ENCODE assay signal across 8 cellular contexts in the genomic region with DNA sequence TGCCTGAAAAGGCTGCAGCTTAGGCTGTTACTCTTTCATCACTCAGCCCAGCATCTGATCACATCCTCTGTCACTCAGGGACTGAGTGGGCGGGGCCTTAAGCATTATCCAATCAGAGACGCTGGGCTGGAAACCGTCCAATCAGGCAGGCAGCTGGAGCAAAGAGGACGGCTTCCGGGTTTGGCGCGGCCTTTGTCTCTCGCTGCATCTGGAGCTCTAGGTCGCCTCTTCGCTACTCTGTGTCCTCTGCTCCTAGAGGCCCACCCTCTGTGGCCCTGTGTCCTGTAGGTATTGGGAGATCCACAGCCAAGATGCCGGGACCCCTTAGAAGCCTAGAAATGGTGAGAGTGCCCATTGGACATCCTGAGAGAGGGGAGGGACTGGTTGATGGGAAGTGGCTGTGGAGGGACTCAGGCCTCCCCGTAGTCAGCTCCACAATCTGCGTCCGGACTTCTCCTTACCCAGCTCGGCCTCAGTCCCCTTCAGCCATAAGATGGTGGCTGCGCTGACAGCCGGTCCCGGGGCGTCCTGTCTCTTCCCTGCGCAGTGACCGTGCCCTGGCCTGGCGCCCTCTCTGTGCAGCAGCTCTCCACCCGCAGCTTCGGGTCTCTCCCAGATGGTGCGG. TPM values are rescaled to one million over a fixed set of nuclear protein-coding genes. Genes with fewer than 3 reads are reported as not detected.
A peak's percentile ranks its signal among the peaks of the same experiment; 100 is the strongest.
DNase-seq lines count a peak whose midpoint lies in the region; ATAC-seq and TF ChIP-seq lines count a peak whose summit lies in the region.

A gene (plus strand): TSS at position 195 of the 625 bp plus-strand sequence. CDS start 117 bp downstream, at position 312.

- WGBS in psoas muscle, 3 donors, result 0 to 1% (median 0%) methylated on average over 24 to 25 of the region's 25 CpGs

- peak within 1 kb of the TSS; percentile 25 for H3K4me3 ChIP-seq in A673 (ENCODE audit: low read depth, low read length, poor library complexity, severe bottlenecking)
- peak within 1 kb of the TSS; percentile 57 to 71 for H3K4me3 ChIP-seq in ascending aorta
- H3K4me3 ChIP-seq in psoas muscle, result peak within 1 kb of the TSS; percentile 64

- H3K36me3 ChIP-seq in A673 (ENCODE audit: insufficient read depth, low read length, poor library complexity, severe bottlenecking) (no peaks in the 10 kb centered on the region), ascending aorta (peaks cover 10 to 11% of the 10 kb centered on the region in 2 donors), psoas muscle (ENCODE audit: insufficient read depth in 1 of 2, low read depth in 1 of 2) (no peaks in the 10 kb centered on the region)

- no peaks in the 10 kb centered on the region for H3K27me3 Mint-ChIP-seq in T-cell

- ATAC-seq in HG03469 (IDR thresholded peaks at IDR 0.05; ENCODE audit: unreplicated experiment) (peak; percentile 74), T-cell (replicated peaks in 1 of 4) (peak; percentile 97 to 99 (median 99)), psoas muscle (peak; percentile 54 to 92 (median 80))

- no peaks in the 10 kb centered on the region for H3K4me1 ChIP-seq in A673 (ENCODE audit: insufficient read depth, low read length, poor library complexity, severe bottlenecking)
- no peaks in the 10 kb centered on the region for H3K4me1 ChIP-seq in ascending aorta
- no peaks in the 10 kb centered on the region for H3K4me1 ChIP-seq in psoas muscle

- H3K9me3 Mint-ChIP-seq in T-cell, result peaks cover 2 to 11% (median 9%) of the 10 kb centered on the region in 3 donors

- H3K4me3 Mint-ChIP-seq in T-cell, result peak within 1 kb of the TSS; percentile 91 to 96 (median 96)

- H3K27ac ChIP-seq in A673 (ENCODE audit: low read depth, low read length, poor library complexity, severe bottlenecking) (no peak within 1 kb of the TSS), ascending aorta (peak within 1 kb of the TSS; percentile 67 to 72), psoas muscle (peak within 1 kb of the TSS; percentile 38)

- no peaks in the 10 kb centered on the region for H3K27me3 ChIP-seq in A673 (replicated peaks; ENCODE audit: insufficient read depth, low read depth, low read length, poor library complexity)
- no peaks in the 10 kb centered on the region for H3K27me3 ChIP-seq in ascending aorta
- no peaks in the 10 kb centered on the region for H3K27me3 ChIP-seq in psoas muscle (ENCODE audit: insufficient read depth in 3 of 3, low read length in 2 of 3)

- peaks cover 30% of the 10 kb centered on the region for H3K36me3 Mint-ChIP-seq in T-cell

- peaks cover 34 to 54% (median 45%) of the 10 kb centered on the region in 3 donors for H3K4me1 Mint-ChIP-seq in T-cell

- POLR2A ChIA-PET in A673 (lab: Charles Lee; ENCODE audit: low non-redundant PET) (no interaction called here), T-cell (lab: Charles Lee) (interaction anchor here (0.6 to 1.2 kb wide), 6 partner anchors 8 to 1222 kb away, joined by 3 to 6 read pairs (median 4); a partner anchor contains a TSS)

- CTCF ChIA-PET in A673 (lab: Charles Lee) (no interaction called here), T-cell (lab: Charles Lee) (interaction anchor here in 1 of 2 donors (1.1 kb wide), 1 partner anchor 70 kb away, joined by 5 read pairs; no protein-coding TSS in a partner anchor)

- DNase-seq in A673 (ENCODE audit: low spot score) (peak; percentile 49), T-cell (peak; percentile 81 to 97 (median 91)), ascending aorta (ENCODE audit: low spot score in 2 of 2) (peak; percentile 92 to 98), hepatic stellate cell (ENCODE audit: low spot score) (peak; percentile 91), psoas muscle (peak; percentile 94 to 95), ureter (ENCODE audit: low spot score) (peak; percentile 98)

- intact Hi-C loops in A673 (cut with micrococcal nuclease; ENCODE audit: unreplicated experiment) (no loop called here), ascending aorta (cut with DNase I) (loop anchor here (1.0 to 10.0 kb wide), 8 partner anchors 90 to 975 kb away; a partner anchor contains a TSS), psoas muscle (cut with DNase I) (no loop called here)

- peak; percentile 64 for TF ChIP-seq POLR2A in GM19099 (IDR thresholded peaks at IDR 0.05; ENCODE audit: extremely low read depth, insufficient read length, low read depth)

- peak within 1 kb of the TSS; percentile 84 to 92 for H3K27ac Mint-ChIP-seq in T-cell

- TF ChIP-seq CTCF in A673 (conservative IDR thresholded peaks at IDR 0.05; ENCODE audit: low read depth, low read length) (no peak), ascending aorta (IDR thresholded peaks at IDR 0.05) (no peak), psoas muscle (IDR thresholded peaks at IDR 0.05) (no peak)

- BruUV-seq in A673 (replicated peaks; lab: Mats Ljungman, UMichigan), result no TSS peak

- peaks cover 13% of the 10 kb centered on the region for H3K9me3 ChIP-seq in A673 (ENCODE audit: low read depth, low read length, poor library complexity, severe bottlenecking)
- no peaks in the 10 kb centered on the region for H3K9me3 ChIP-seq in ascending aorta
- H3K9me3 ChIP-seq in psoas muscle, result no peaks in the 10 kb centered on the region

RNA-seq across cellular contexts. Expression of the gene that starts here (rescaled TPM):
- 0.59 and 0.92 TPM in 2 replicates for total RNA-seq in A673 (2021)
- 1 to 10 TPM; 5.0 to 8.6 (median 7.6) TPM for total RNA-seq in T-cell
- 1.1 TPM for total RNA-seq in ascending aorta
- 1 to 10 TPM in 1 of 4 donors, under 1 TPM in 3; 0.50 to 1.2 (median 0.75) TPM for total RNA-seq in psoas muscle
- under 1 TPM; 0.17 to 0.57 (median 0.49) TPM for polyA plus RNA-seq in psoas muscle
- total RNA-seq in ureter, result 65.9 TPM

Comparison
In these comparisons a context has a peak if more than half of its experiments do, and no peak if none do; other contexts are left out.
1. Peak in DNase-seq and H3K4me3 ChIP-seq in A673; RNA of the gene not detected or under 1 TPM.